ENCODE assay signal across 27 cellular contexts in genomic region chr6:25925808-25926325, GRCh38. TPM values are rescaled to one million over a fixed set of nuclear protein-coding genes. Genes with fewer than 3 reads are reported as not detected.
"Had no signal": no experiment of that assay in that cellular context is flagged by ENCODE, and none has a peak within 500 bp of the region (broad histone marks: within the 10 kb centered on the region; RNA-seq: fewer than 3 reads in every experiment).

No MANE protein-coding gene starts in this region.

- H3K27ac ChIP-seq: body of pancreas, cardiac muscle cell, left ventricle myocardium inferior, sigmoid colon, spleen, thoracic aorta had no signal

- H3K4me3 ChIP-seq: body of pancreas, cardiac muscle cell, left ventricle myocardium inferior, sigmoid colon, spleen, thoracic aorta had no signal

- H3K9me3 ChIP-seq: body of pancreas, left ventricle myocardium inferior, sigmoid colon, spleen, thoracic aorta had no signal

- DNase-seq: activated CD4-positive, alpha-beta memory T cell treated with anti-CD3 and anti-CD28 coated beads, Interleukin-2, amount 10 ng/mL, durations not matched to agents 7 days and 5 days; activated CD4-positive, alpha-beta T cell treated with anti-CD3 and anti-CD28 coated beads for 48 hours; activated effector memory CD4-positive, alpha-beta T cell treated with anti-CD3 and anti-CD28 coated beads, Interleukin-2, amount 50 U/mL, for 16 hours; activated naive CD4-positive, alpha-beta T cell treated with anti-CD3 and anti-CD28 coated beads, Interleukin-2, amount 50 U/mL, for 16 hours; activated naive CD8-positive, alpha-beta T cell treated with anti-CD3 and anti-CD28 coated beads, Interleukin-2, amount 50 U/mL, for 24 hours; activated T-cell treated with anti-CD3 and anti-CD28 coated beads for 4 hours; anterior cingulate cortex; body of pancreas; cortex of kidney; foreskin melanocyte; hypothalamus; left ventricle myocardium inferior; mammary epithelial cell; midbrain; natural killer cell; sigmoid colon; spleen; stimulated activated CD4-positive, alpha-beta T cell treated with anti-CD3 and anti-CD28 coated beads, Interleukin-4, amount 100 ng/mL, for 1 hour; stimulated activated naive CD4-positive, alpha-beta T cell treated with Interleukin-2 at 50 U/mL for 16 hours; T-cell had no signal

- H3K36me3 ChIP-seq: cardiac muscle cell, left ventricle myocardium inferior, sigmoid colon, spleen, thoracic aorta had no signal

- ATAC-seq: activated naive CD8-positive, alpha-beta T cell treated with anti-CD3 and anti-CD28 coated beads, Interleukin-2, amount 50 U/mL, for 24 hours; body of pancreas; natural killer cell; T-cell had no signal

- H3K4me1 ChIP-seq: left ventricle myocardium inferior, sigmoid colon, spleen had no signal

- H3K27me3 ChIP-seq: body of pancreas, cardiac muscle cell, sigmoid colon, spleen had no signal

RNA-seq across cellular contexts. Expression of gene SLC17A2, which starts 4.6 kb away (rescaled TPM):
- total RNA-seq: activated CD4-positive, alpha-beta memory T cell treated with anti-CD3 and anti-CD28 coated beads, Interleukin-2, amount 10 ng/mL, durations not matched to agents 7 days and 5 days; body of pancreas; cardiac muscle cell; cerebellum; epithelial cell of proximal tubule; fibroblast of lung; left ventricle myocardium inferior; mammary epithelial cell; natural killer cell; osteoblast; posterior vena cava; sigmoid colon; spleen; T-cell; thoracic aorta had no signal
- polyA plus RNA-seq: cardiac muscle cell, fibroblast of lung, mammary epithelial cell, sigmoid colon, spleen had no signal

RNA-seq across cellular contexts. Expression of gene SLC17A3, which starts 51.8 kb away (rescaled TPM):
- total RNA-seq: body of pancreas, cardiac muscle cell, cerebellum, epithelial cell of proximal tubule, fibroblast of lung, left ventricle myocardium inferior, mammary epithelial cell, osteoblast, posterior vena cava, sigmoid colon, spleen had no signal
- polyA plus RNA-seq: cardiac muscle cell, mammary epithelial cell, sigmoid colon had no signal
